ENCODE assay signal across 18 cellular contexts in the genomic region with DNA sequence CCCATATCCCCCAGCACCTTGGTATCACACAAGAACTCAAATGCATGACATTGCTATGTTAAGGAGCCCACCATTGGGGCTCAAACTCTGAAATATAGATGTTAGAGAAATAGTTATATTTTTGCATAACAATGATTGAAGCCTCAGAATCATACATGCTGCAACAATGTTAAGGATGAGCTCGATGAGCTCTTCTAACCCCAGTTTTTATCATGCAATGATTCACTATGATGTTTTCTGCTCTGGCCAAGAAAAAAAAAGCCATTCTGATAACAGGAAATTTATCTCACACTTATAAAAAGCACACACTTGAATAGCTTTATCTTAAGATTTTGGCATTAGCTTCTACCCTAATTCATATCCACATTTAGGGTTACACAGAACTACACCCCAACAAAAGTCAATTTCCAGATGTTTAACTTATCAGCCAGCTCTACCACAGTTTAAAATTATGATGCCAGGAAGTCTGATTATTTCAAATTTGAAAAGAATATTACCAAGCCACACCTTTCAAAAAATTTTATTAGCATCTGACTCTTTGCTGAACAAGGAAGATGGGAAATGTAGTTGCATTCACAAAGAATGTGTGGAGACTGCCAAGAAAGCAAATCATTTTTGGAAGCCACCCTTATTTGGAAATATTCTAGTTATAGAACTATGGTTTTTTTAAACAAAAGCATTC.
DNase-seq lines count a peak whose midpoint lies in the region; ATAC-seq and TF ChIP-seq lines count a peak whose summit lies in the region.
"Had no signal": no experiment of that assay in that cellular context is flagged by ENCODE, and none has a peak within 500 bp of the region (broad histone marks: within the 10 kb centered on the region; RNA-seq: fewer than 3 reads in every experiment).

No MANE protein-coding gene starts in this region.

- no peak overlapping the region for H3K4me2 ChIP-seq in Karpas-422 (ENCODE audit: low read depth, low read length, poor library complexity, severe bottlenecking)

- no peaks in the 10 kb centered on the region for H3K79me2 ChIP-seq in Karpas-422 (ENCODE audit: low read length)

- no peak overlapping the region for H2AFZ ChIP-seq in Karpas-422 (ENCODE audit: low read length)

- H3K9me2 ChIP-seq in Karpas-422 (replicated peaks; ENCODE audit: insufficient read depth, low read length): no peaks in the 10 kb centered on the region

- intact Hi-C loops in adrenal gland (cut with DNase I): no loop called here
- intact Hi-C loops in sciatic nerve (cut with DNase I): no loop called here

- H3K27ac ChIP-seq in adrenal gland (peak overlapping the region in 3 of 5 donors; percentile 20 to 51 (median 42)), Karpas-422 (ENCODE audit: low read length) (no peak overlapping the region)

- H3K4me1 ChIP-seq in adrenal gland (replicated peaks in 1 of 2) (peaks cover 0 to 7% of the 10 kb centered on the region in 2 donors), Karpas-422 (ENCODE audit: low read length) (no peaks in the 10 kb centered on the region)

- H3K36me3 ChIP-seq in adrenal gland (replicated peaks in 1 of 2) (no peaks in the 10 kb centered on the region), Karpas-422 (ENCODE audit: insufficient read depth, low read length) (no peaks in the 10 kb centered on the region)
- H3K36me3 ChIP-seq: BE2C had no signal

- H3K9me3 ChIP-seq in adrenal gland (replicated peaks in 1 of 3): no peaks in the 10 kb centered on the region
- H3K9me3 ChIP-seq in Karpas-422 (ENCODE audit: low read length): no peaks in the 10 kb centered on the region
- H3K9me3 ChIP-seq: BE2C had no signal

- TF ChIP-seq POLR2A in adrenal gland (IDR thresholded peaks at IDR 0.05): no peak

- DNase-seq in GM03348 (ENCODE audit: low spot score): peak; percentile 42
- DNase-seq in adrenal gland: no peak
- DNase-seq in fibroblast of pulmonary artery (ENCODE audit: low read depth): peak; percentile 62
- no peak for DNase-seq in sciatic nerve (ENCODE audit: low spot score)
- no peak for DNase-seq in activated gamma-delta T cell treated with Interleukin-2 at 50 U/mL for 16 hours
- no peak for DNase-seq in anterior cingulate cortex (lab: John Stamatoyannopoulos, UW)
- DNase-seq in Karpas-422: no peak
- DNase-seq: activated CD4-positive, alpha-beta T cell treated with anti-CD3 and anti-CD28 coated beads, Interleukin-2, amount 50 U/mL, for 4 hours; activated T-cell treated with anti-CD3 and anti-CD28 coated beads, Interleukin-2, amount 50 U/mL, for 48 hours; central memory CD4-positive, alpha-beta T cell; immature natural killer cell; NCI-H82; nephron progenitor cell; retina; T-cell had no signal

- peak; percentile 51 for ATAC-seq in sciatic nerve
- no peak for ATAC-seq in GM18517 (IDR thresholded peaks at IDR 0.05; ENCODE audit: unreplicated experiment)
- ATAC-seq: K562, T-cell had no signal

- H4K20me1 ChIP-seq in Karpas-422 (ENCODE audit: insufficient read depth, low read depth, low read length): no peaks in the 10 kb centered on the region

- 30 to 41% (median 34%) methylated on average over 1 of the region's 1 CpG for WGBS in adrenal gland, 4 donors

- no peak overlapping the region for H3K9ac ChIP-seq in Karpas-422 (ENCODE audit: low read length)

- TF ChIP-seq CTCF in adrenal gland (IDR thresholded peaks at IDR 0.05): no peak
- TF ChIP-seq CTCF in fibroblast of pulmonary artery (IDR thresholded peaks at IDR 0.05; ENCODE audit: low read length, missing control alignments): no peak

- H3K4me3 ChIP-seq in adrenal gland (no peak overlapping the region), fibroblast of pulmonary artery (replicated peaks; ENCODE audit: low read depth, low read length) (no peak overlapping the region), Karpas-422 (ENCODE audit: low read length) (no peak overlapping the region)
- H3K4me3 ChIP-seq: K562 had no signal

- peaks cover 15% of the 10 kb centered on the region for H3K27me3 ChIP-seq in adrenal gland
- H3K27me3 ChIP-seq in Karpas-422 (ENCODE audit: low read length): no peaks in the 10 kb centered on the region
- H3K27me3 ChIP-seq: BE2C had no signal

Comparison
In these comparisons a context has a peak if more than half of its experiments do, and no peak if none do; other contexts are left out.
1. DNase-seq: peak in GM03348 (single experiment) and fibroblast of pulmonary artery (single experiment); none in adrenal gland (0 of 7), sciatic nerve (single experiment), activated gamma-delta T cell treated with Interleukin-2 at 50 U/mL for 16 hours (single experiment), anterior cingulate cortex (0 of 58) and Karpas-422 (single experiment).